Comparison of ENCODE assay signal across 1 cellular context in genomic region chr10:14414901-14415300, GRCh38.
TF ChIP-seq lines count a peak whose summit lies in the region.

No MANE protein-coding gene starts in this region.

TF ChIP-seq in H1, 55 proteins besides CTCF, POLR2A, EP300 and RAD21:
- TF ChIP-seq JUND (IDR thresholded peaks at IDR 0.05; ENCODE audit: low read length) (no peak), CEBPB (IDR thresholded peaks at IDR 0.05; ENCODE audit: low read depth, low read length) (no peak), GABPA (IDR thresholded peaks at IDR 0.05; ENCODE audit: borderline replicate concordance, insufficient read depth, low read length) (no peak), YY1 (IDR thresholded peaks at IDR 0.05; ENCODE audit: low read depth, low read length) (no peak), TBP (IDR thresholded peaks at IDR 0.05; ENCODE audit: low read depth, low read length) (no peak), ATF3 (IDR thresholded peaks at IDR 0.05; ENCODE audit: insufficient read depth, low read depth, low read length) (no peak), TAF1 (IDR thresholded peaks at IDR 0.05; ENCODE audit: low read depth, low read length) (no peak), CBX5 (IDR thresholded peaks at IDR 0.05; ENCODE audit: low read depth, low read length) (no peak), USF2 (IDR thresholded peaks at IDR 0.05; ENCODE audit: low read length) (no peak), ASH2L (IDR thresholded peaks at IDR 0.05; ENCODE audit: low read length) (no peak), SP1 (IDR thresholded peaks at IDR 0.05; ENCODE audit: low read depth, low read length) (no peak), BACH1 (IDR thresholded peaks at IDR 0.05; ENCODE audit: low read length) (no peak)
